In genomic region chr3:13023251-13024055, GRCh38 we compare ENCODE assay signal across 8 cellular contexts. TPM values are rescaled to one million over a fixed set of nuclear protein-coding genes. Genes with fewer than 3 reads are reported as not detected.
A peak's percentile ranks its signal among the peaks of the same experiment; 100 is the strongest.
DNase-seq lines count a peak whose midpoint lies in the region; ATAC-seq and TF ChIP-seq lines count a peak whose summit lies in the region.

No MANE protein-coding gene starts in this region.

- no peak overlapping the region for H3K4me3 ChIP-seq in skeletal muscle tissue (ENCODE audit: low read length in 3 of 3)

- DNase-seq in GM10248 (ENCODE audit: extremely low spot score): peak; percentile 52
- DNase-seq in chondrocyte (ENCODE audit: low spot score): peak; percentile 76
- no peak for DNase-seq in GOT3 (lab: John Stamatoyannopoulos, UW)
- DNase-seq in midbrain (lab: John Stamatoyannopoulos, UW): no peak
- no peak for DNase-seq in NCI-H2227 treated with DMSO at 0.1 percent for 48 hours (lab: John Stamatoyannopoulos, UW)
- DNase-seq in RWPE1 (ENCODE audit: low spot score): no peak

- TF ChIP-seq CTCF in GM10248 (IDR thresholded peaks at IDR 0.05; ENCODE audit: control extremely low read depth, extremely low read depth, low read depth, missing control alignments): no peak
- TF ChIP-seq CTCF in chondrocyte (IDR thresholded peaks at IDR 0.05): no peak
- no peak for TF ChIP-seq CTCF in RWPE1 (conservative IDR thresholded peaks at IDR 0.05; ENCODE audit: low read depth)

- H3K27me3 Mint-ChIP-seq in chondrocyte (ENCODE audit: low read depth): peaks cover 5% of the 10 kb centered on the region

- no peak overlapping the region for H3K4me3 Mint-ChIP-seq in chondrocyte (ENCODE audit: unreplicated experiment)

- peaks cover 70% of the 10 kb centered on the region for H3K4me1 Mint-ChIP-seq in chondrocyte (ENCODE audit: low read depth)

- POLR2A ChIA-PET in GM10248 (lab: Yijun Ruan, JAX): interaction anchor here (1.9 kb wide), 1 partner anchor 11 kb away, joined by 20 read pairs; no protein-coding TSS in a partner anchor
- POLR2A ChIA-PET in RWPE1 (lab: Yijun Ruan, JAX; ENCODE audit: low non-redundant PET): no interaction called here

- no peaks in the 10 kb centered on the region for H3K36me3 ChIP-seq in skeletal muscle tissue (ENCODE audit: control insufficient read depth in 3 of 3, insufficient read depth in 3 of 3, low read length in 3 of 3)

- H3K9me3 ChIP-seq in skeletal muscle tissue (ENCODE audit: control insufficient read depth in 3 of 3, low read length in 3 of 3): no peaks in the 10 kb centered on the region

- peaks cover 3% of the 10 kb centered on the region for H3K36me3 Mint-ChIP-seq in chondrocyte (ENCODE audit: low read depth)

- peak overlapping the region; percentile 61 for H3K27ac Mint-ChIP-seq in chondrocyte (ENCODE audit: unreplicated experiment)

- peak; percentile 14 for ATAC-seq in HG03159 (IDR thresholded peaks at IDR 0.05; ENCODE audit: unreplicated experiment)

- CTCF ChIA-PET in GM10248 (lab: Yijun Ruan, JAX) (interaction anchor here (0.9 to 4.1 kb wide), 11 partner anchors 10 to 429 kb away, joined by 3 to 18 read pairs (median 4); no protein-coding TSS in a partner anchor), RWPE1 (lab: Yijun Ruan, JAX) (interaction anchor here (0.6 to 0.9 kb wide), 2 partner anchors 28 to 181 kb away, joined by 3 read pairs; no protein-coding TSS in a partner anchor)

- no peak overlapping the region for H3K9ac ChIP-seq in skeletal muscle tissue (ENCODE audit: low read depth in 1 of 3, low read length in 3 of 3)

- H3K9me3 Mint-ChIP-seq in chondrocyte (ENCODE audit: low read depth): no peaks in the 10 kb centered on the region

- H3K27ac ChIP-seq in skeletal muscle tissue (ENCODE audit: low read depth, low read length): peak overlapping the region; percentile 54
- H3K27ac ChIP-seq in RWPE1: no peak overlapping the region

- peaks cover 41 to 48% (median 46%) of the 10 kb centered on the region in 3 donors for H3K4me1 ChIP-seq in skeletal muscle tissue (ENCODE audit: control insufficient read depth in 3 of 3, insufficient read depth in 3 of 3, low read length in 3 of 3)

- no peaks in the 10 kb centered on the region for H3K27me3 ChIP-seq in skeletal muscle tissue (ENCODE audit: control insufficient read depth in 3 of 3, insufficient read depth in 3 of 3, low read length in 3 of 3)

RNA-seq across cellular contexts. Expression of gene IQSEC1, which starts 49.8 kb away (rescaled TPM):
- 37.2 to 43.3 TPM (median 38.2 TPM) in 3 replicates for total RNA-seq in chondrocyte
- 27.1 TPM for total RNA-seq in skeletal muscle tissue

Comparison
In these comparisons a context has a peak if more than half of its experiments do, and no peak if none do; other contexts are left out.
1. DNase-seq: peak in GM10248 (single experiment) and chondrocyte (single experiment); none in GOT3 (single experiment), midbrain (single experiment), NCI-H2227 treated with DMSO at 0.1 percent for 48 hours (single experiment) and RWPE1 (single experiment).